ENCODE assay signal across 19 cellular contexts in genomic region chr1:203478986-203479385, GRCh38. TPM values are rescaled to one million over a fixed set of nuclear protein-coding genes. Genes with fewer than 3 reads are reported as not detected.
DNase-seq lines count a peak whose midpoint lies in the region; ATAC-seq and TF ChIP-seq lines count a peak whose summit lies in the region.
"Had no signal": no experiment of that assay in that cellular context is flagged by ENCODE, and none has a peak within 500 bp of the region (broad histone marks: within the 10 kb centered on the region; RNA-seq: fewer than 3 reads in every experiment).

No MANE protein-coding gene starts in this region.

- no peak for TF ChIP-seq POLR2A in gastroesophageal sphincter (IDR thresholded peaks at IDR 0.05)
- TF ChIP-seq POLR2A in ovary (IDR thresholded peaks at IDR 0.05) = no peak
- TF ChIP-seq POLR2A in transverse colon (IDR thresholded peaks at IDR 0.05) = no peak

- CTCF ChIA-PET in RWPE1 (lab: Yijun Ruan, JAX) = interaction anchor here (1.6 to 1.8 kb wide), 2 partner anchors 9 to 212 kb away, joined by 6 to 12 read pairs; no protein-coding TSS in a partner anchor

- no peaks in the 10 kb centered on the region for H3K36me3 Mint-ChIP-seq in activated T-helper 17 cell treated with anti-CD3 and anti-CD28 coated beads, Interleukin-2, amount 50 U/mL, for 72 hours (ENCODE audit: low read depth)
- no peaks in the 10 kb centered on the region for H3K36me3 Mint-ChIP-seq in activated naive CD8-positive, alpha-beta T cell treated with anti-CD3 and anti-CD28 coated beads, Interleukin-2, amount 50 U/mL, for 24 hours (ENCODE audit: low read depth)
- H3K36me3 Mint-ChIP-seq: activated naive CD8-positive, alpha-beta T cell; IgD-negative memory B cell; stimulated activated naive B cell treated with anti-CD40 and anti-IgM and Interleukin-4, amounts not matched to agents 10 μg/mL and 1 μg/mL and 100 μg/mL, for 72 hours had no signal

- DNase-seq in RWPE1 (ENCODE audit: low spot score) (no peak), ovary (peak in 1 of 5 donors; percentile 33), transverse colon (no peak)
- DNase-seq in activated naive CD8-positive, alpha-beta T cell treated with anti-CD3 and anti-CD28 coated beads, Interleukin-2, amount 50 U/mL, for 24 hours = no peak
- no peak for DNase-seq in activated effector memory CD4-positive, alpha-beta T cell treated with Interleukin-2 at 50 U/mL for 16 hours
- DNase-seq: activated CD8-positive, alpha-beta T cell treated with anti-CD3 and anti-CD28 coated beads for 36 hours; activated T-cell treated with anti-CD3 and anti-CD28 coated beads, Interleukin-2, amount 50 U/mL, for 48 hours; effector memory CD4-positive, alpha-beta T cell; NCI-H187; psoas muscle; stimulated activated naive B cell treated with anti-CD40 and anti-IgM and Interleukin-4, amounts not matched to agents 10 μg/mL and 1 μg/mL and 100 μg/mL, for 72 hours had no signal

- POLR2A ChIA-PET in RWPE1 (lab: Yijun Ruan, JAX; ENCODE audit: low non-redundant PET) = no interaction called here

- H3K4me3 ChIP-seq in gastroesophageal sphincter (peak overlapping the region; percentile 56 to 88), ovary (peak overlapping the region; percentile 62), transverse colon (peak overlapping the region in 2 of 4 donors; percentile 36 to 48)
- H3K4me3 ChIP-seq: cardiac muscle cell had no signal

- no peak overlapping the region for H3K27ac Mint-ChIP-seq in activated T-helper 17 cell treated with anti-CD3 and anti-CD28 coated beads, Interleukin-2, amount 50 U/mL, for 72 hours
- H3K27ac Mint-ChIP-seq in activated naive CD8-positive, alpha-beta T cell treated with anti-CD3 and anti-CD28 coated beads, Interleukin-2, amount 50 U/mL, for 24 hours = no peak overlapping the region
- H3K27ac Mint-ChIP-seq: activated CD8-positive, alpha-beta T cell treated with anti-CD3 and anti-CD28 coated beads for 36 hours; activated naive CD8-positive, alpha-beta T cell; IgD-negative memory B cell; stimulated activated naive B cell treated with anti-CD40 and anti-IgM and Interleukin-4, amounts not matched to agents 10 μg/mL and 1 μg/mL and 100 μg/mL, for 72 hours had no signal

- H3K9me3 Mint-ChIP-seq in activated T-helper 17 cell treated with anti-CD3 and anti-CD28 coated beads, Interleukin-2, amount 50 U/mL, for 72 hours = no peaks in the 10 kb centered on the region
- no peaks in the 10 kb centered on the region for H3K9me3 Mint-ChIP-seq in activated naive CD8-positive, alpha-beta T cell treated with anti-CD3 and anti-CD28 coated beads, Interleukin-2, amount 50 U/mL, for 24 hours
- H3K9me3 Mint-ChIP-seq: activated CD8-positive, alpha-beta T cell treated with anti-CD3 and anti-CD28 coated beads for 36 hours; IgD-negative memory B cell; stimulated activated naive B cell treated with anti-CD40 and anti-IgM and Interleukin-4, amounts not matched to agents 10 μg/mL and 1 μg/mL and 100 μg/mL, for 72 hours had no signal

- intact Hi-C loops in ovary (cut with DNase I) = loop anchor here in 2 of 4 donors (5.0 kb wide), 1 partner anchor 37 kb away; no protein-coding TSS in a partner anchor
- intact Hi-C loops in transverse colon (cut with DNase I; ENCODE audit: low total_unique reads) = loop anchor here (5.0 kb wide), 1 partner anchor 202 kb away; no protein-coding TSS in a partner anchor

- TF ChIP-seq EP300 in gastroesophageal sphincter (IDR thresholded peaks at IDR 0.05) (no peak), ovary (IDR thresholded peaks at IDR 0.05) (no peak), transverse colon (IDR thresholded peaks at IDR 0.05; ENCODE audit: low read depth) (no peak)

- in situ Hi-C loops in transverse colon (cut with MboI; ENCODE audit: low pct_ligation_motif_present in 1 of 4, low pct_unique_long_range_greater_than_20kb in 1 of 4, low sequenced_read_pairs in 3 of 4) = loop anchor here in 1 of 4 donors (25.0 kb wide), 1 partner anchor 117 kb away; the partner anchor contains the start of gene FMOD

- TF ChIP-seq CTCF in RWPE1 (conservative IDR thresholded peaks at IDR 0.05; ENCODE audit: low read depth) (no peak), gastroesophageal sphincter (IDR thresholded peaks at IDR 0.05) (no peak), ovary (IDR thresholded peaks at IDR 0.05) (no peak), transverse colon (IDR thresholded peaks at IDR 0.05) (no peak)

- H3K9me3 ChIP-seq in gastroesophageal sphincter = no peaks in the 10 kb centered on the region
- H3K9me3 ChIP-seq in ovary = no peaks in the 10 kb centered on the region
- no peaks in the 10 kb centered on the region for H3K9me3 ChIP-seq in transverse colon
- H3K9me3 ChIP-seq: psoas muscle had no signal

- H3K36me3 ChIP-seq in gastroesophageal sphincter = peaks cover 0 to 11% of the 10 kb centered on the region in 2 donors
- H3K36me3 ChIP-seq in ovary = no peaks in the 10 kb centered on the region
- H3K36me3 ChIP-seq in transverse colon = no peaks in the 10 kb centered on the region
- H3K36me3 ChIP-seq: cardiac muscle cell had no signal

- H3K27me3 Mint-ChIP-seq in activated T-helper 17 cell treated with anti-CD3 and anti-CD28 coated beads, Interleukin-2, amount 50 U/mL, for 72 hours = peaks cover 9% of the 10 kb centered on the region
- peaks cover 9% of the 10 kb centered on the region for H3K27me3 Mint-ChIP-seq in activated naive CD8-positive, alpha-beta T cell treated with anti-CD3 and anti-CD28 coated beads, Interleukin-2, amount 50 U/mL, for 24 hours

- H3K4me3 Mint-ChIP-seq in activated T-helper 17 cell treated with anti-CD3 and anti-CD28 coated beads, Interleukin-2, amount 50 U/mL, for 72 hours = no peak overlapping the region
- H3K4me3 Mint-ChIP-seq in activated naive CD8-positive, alpha-beta T cell treated with anti-CD3 and anti-CD28 coated beads, Interleukin-2, amount 50 U/mL, for 24 hours = no peak overlapping the region
- H3K4me3 Mint-ChIP-seq: activated CD8-positive, alpha-beta T cell treated with anti-CD3 and anti-CD28 coated beads for 36 hours; activated naive CD8-positive, alpha-beta T cell; IgD-negative memory B cell; stimulated activated naive B cell treated with anti-CD40 and anti-IgM and Interleukin-4, amounts not matched to agents 10 μg/mL and 1 μg/mL and 100 μg/mL, for 72 hours had no signal

- WGBS in gastroesophageal sphincter (ENCODE audit: low coverage in 1 of 2), 2 donors = 100% methylated on average over 2 of the region's 5 CpGs; no CpG with 5 or more reads in 1 of the 2 donors
- 68 to 76% (median 76%) methylated on average over 5 of the region's 5 CpGs for WGBS in ovary, 3 donors
- WGBS in transverse colon (ENCODE audit: low coverage in 1 of 2), 2 donors = 89% methylated on average over 5 of the region's 5 CpGs; no CpG with 5 or more reads in 1 of the 2 donors

- H3K27me3 ChIP-seq in gastroesophageal sphincter (no peaks in the 10 kb centered on the region), ovary (no peaks in the 10 kb centered on the region), transverse colon (no peaks in the 10 kb centered on the region)
- H3K27me3 ChIP-seq: cardiac muscle cell had no signal

- no peaks in the 10 kb centered on the region for H3K4me1 Mint-ChIP-seq in activated T-helper 17 cell treated with anti-CD3 and anti-CD28 coated beads, Interleukin-2, amount 50 U/mL, for 72 hours
- peaks cover 1% of the 10 kb centered on the region for H3K4me1 Mint-ChIP-seq in activated naive CD8-positive, alpha-beta T cell treated with anti-CD3 and anti-CD28 coated beads, Interleukin-2, amount 50 U/mL, for 24 hours

- peak overlapping the region; percentile 20; the same call in 1 of the 2 replicates for H3K27ac ChIP-seq in RWPE1
- peak overlapping the region; percentile 85 to 94 (median 92) for H3K27ac ChIP-seq in gastroesophageal sphincter
- H3K27ac ChIP-seq in ovary = peak overlapping the region; percentile 84 to 88
- H3K27ac ChIP-seq in transverse colon = peak overlapping the region; percentile 75 to 89 (median 80)
- H3K27ac ChIP-seq: cardiac muscle cell, psoas muscle, VCaP had no signal

- ATAC-seq in gastroesophageal sphincter = no peak
- no peak for ATAC-seq in activated T-helper 17 cell treated with anti-CD3 and anti-CD28 coated beads, Interleukin-2, amount 50 U/mL, for 72 hours (replicated peaks)
- ATAC-seq in activated naive CD8-positive, alpha-beta T cell treated with anti-CD3 and anti-CD28 coated beads, Interleukin-2, amount 50 U/mL, for 24 hours = no peak
- ATAC-seq: activated CD8-positive, alpha-beta T cell treated with anti-CD3 and anti-CD28 coated beads for 36 hours; psoas muscle had no signal

- H3K4me1 ChIP-seq in gastroesophageal sphincter (peaks cover 5 to 96% (median 41%) of the 10 kb centered on the region in 3 donors), ovary (ENCODE audit: insufficient read depth) (peaks cover 21% of the 10 kb centered on the region), transverse colon (peaks cover 9 to 42% (median 24%) of the 10 kb centered on the region in 4 donors)
- H3K4me1 ChIP-seq: psoas muscle had no signal

RNA-seq across cellular contexts. Expression of gene PRELP, which starts 3.4 kb away (rescaled TPM):
- total RNA-seq in gastroesophageal sphincter = 100 to 1,000 TPM in 1 of 4 donors, 10 to 100 TPM in 3; 63.9 to 149 (median 66.1) TPM
- total RNA-seq in ovary = 100 to 1,000 TPM in 3 of 7 donors, 10 to 100 TPM in 4; 40.9 to 185 (median 74.8) TPM
- 100 to 1,000 TPM in 1 of 2 donors, 10 to 100 TPM in 1; 97.8 to 163 TPM for polyA plus RNA-seq in ovary
- 10 to 100 TPM; 15.4 to 35.2 (median 23.3) TPM for total RNA-seq in transverse colon
- not detected for total RNA-seq in activated T-helper 17 cell treated with anti-CD3 and anti-CD28 coated beads, Interleukin-2, amount 50 U/mL, for 72 hours
- total RNA-seq: activated CD8-positive, alpha-beta T cell treated with anti-CD3 and anti-CD28 coated beads for 36 hours; cardiac muscle cell; G401; T-helper 1 cell treated with Interleukin-12 subunit alpha and Interleukin-12 subunit beta and Interleukin-4 antibody, amounts not matched to agents 30 ng/mL and 1 ng/mL, for 36 hours had no signal
- polyA plus RNA-seq: IgD-negative memory B cell had no signal

RNA-seq across cellular contexts. Expression of gene OPTC, which starts 15.0 kb away (rescaled TPM):
- total RNA-seq in gastroesophageal sphincter (not detected), ovary (not detected), transverse colon (not detected)
- under 1 TPM in 1 of 2 donors, not detected in 1; 0.08 TPM for polyA plus RNA-seq in ovary
- not detected for total RNA-seq in activated T-helper 17 cell treated with anti-CD3 and anti-CD28 coated beads, Interleukin-2, amount 50 U/mL, for 72 hours
- total RNA-seq: activated CD8-positive, alpha-beta T cell treated with anti-CD3 and anti-CD28 coated beads for 36 hours; cardiac muscle cell; G401; psoas muscle; T-helper 1 cell treated with Interleukin-12 subunit alpha and Interleukin-12 subunit beta and Interleukin-4 antibody, amounts not matched to agents 30 ng/mL and 1 ng/mL, for 36 hours had no signal
- polyA plus RNA-seq: cardiac muscle cell, IgD-negative memory B cell, psoas muscle had no signal

Comparison
In these comparisons a context has a peak if more than half of its experiments do, and no peak if none do; other contexts are left out.
1. H3K27ac ChIP-seq: peak in every context shown above with its lines; median percentile 92 in gastroesophageal sphincter; 86 in ovary; 80 in transverse colon; 20 in RWPE1.
2. RNA of gene PRELP, which starts 3.4 kb away (total RNA-seq): 40.9 to 185 TPM in ovary, 63.9 to 149 TPM in gastroesophageal sphincter and 15.4 to 35.2 TPM in transverse colon; not detected in activated T-helper 17 cell treated with anti-CD3 and anti-CD28 coated beads, Interleukin-2, amount 50 U/mL, for 72 hours; every median in the first group is over 10 times any median in the second.